9 cellular contexts compared by ENCODE assay signal in genomic region chr9:95008151-95008771, GRCh38.
DNase-seq lines count a peak whose midpoint lies in the region; ATAC-seq and TF ChIP-seq lines count a peak whose summit lies in the region.
"Had no signal": no experiment of that assay in that cellular context is flagged by ENCODE, and none has a peak within 500 bp of the region (broad histone marks: within the 10 kb centered on the region; RNA-seq: fewer than 3 reads in every experiment).

No MANE protein-coding gene starts in this region.

- intact Hi-C loops in sciatic nerve (cut with DNase I) = no loop called here
- intact Hi-C loops in CD4-positive, alpha-beta memory T cell (cut with micrococcal nuclease) = no loop called here

- peak; percentile 19 for ATAC-seq in foreskin keratinocyte
- peak; percentile 9 for ATAC-seq in sciatic nerve

- H3K27me3 ChIP-seq in SK-N-SH (ENCODE audit: insufficient read depth) (no peaks in the 10 kb centered on the region), foreskin keratinocyte (no peaks in the 10 kb centered on the region)
- H3K27me3 ChIP-seq in CD4-positive, alpha-beta memory T cell (ENCODE audit: insufficient read depth, low read length) = peaks cover 8% of the 10 kb centered on the region

- POLR2A ChIA-PET in SK-N-SH (lab: Yijun Ruan, JAX) = interaction anchor here (0.9 to 2.4 kb wide), 6 partner anchors 100 to 327 kb away, joined by 3 to 9 read pairs (median 4); no protein-coding TSS in a partner anchor
- POLR2A ChIA-PET in CD4-positive, alpha-beta memory T cell (lab: Charles Lee; ENCODE audit: partially characterized antibody) = no interaction called here

- H3K4me1 ChIP-seq in SK-N-SH (ENCODE audit: control insufficient read depth in 1 of 2, insufficient read depth in 2 of 2, low read depth in 1 of 2, low read length in 1 of 2) = peaks cover 11 to 29% of the 10 kb centered on the region in 2 experiments; a peak in 3 of 4 replicates
- H3K4me1 ChIP-seq in foreskin keratinocyte = peaks cover 32% of the 10 kb centered on the region
- peaks cover 8% of the 10 kb centered on the region for H3K4me1 ChIP-seq in CD4-positive, alpha-beta memory T cell (ENCODE audit: insufficient read depth, low read length)

- H3K79me2 ChIP-seq in SK-N-SH (ENCODE audit: insufficient read depth) = peaks cover 84% of the 10 kb centered on the region

- H3F3A ChIP-seq in SK-N-SH (replicated peaks; ENCODE audit: insufficient read depth) = peaks cover 37% of the 10 kb centered on the region

- CTCF ChIA-PET in SK-N-SH (lab: Yijun Ruan, JAX) = interaction anchor here (0.6 to 3.7 kb wide), 11 partner anchors 10 to 1209 kb away, joined by 3 to 14 read pairs (median 5); no protein-coding TSS in a partner anchor
- CTCF ChIA-PET in CD4-positive, alpha-beta memory T cell (lab: Charles Lee; ENCODE audit: partially characterized antibody) = no interaction called here

- TF ChIP-seq CTCF in SK-N-SH (IDR thresholded peaks at IDR 0.05) (no peak), foreskin keratinocyte (conservative IDR thresholded peaks at IDR 0.05) (no peak)

- H2AFZ ChIP-seq in SK-N-SH (ENCODE audit: low read depth) = no peak overlapping the region

- no peaks in the 10 kb centered on the region for H4K20me1 ChIP-seq in SK-N-SH (ENCODE audit: insufficient read depth)

- H3K27ac Mint-ChIP-seq in CD4-positive, alpha-beta memory T cell = no peak overlapping the region

- no peaks in the 10 kb centered on the region for H3K9me2 ChIP-seq in SK-N-SH

- no peak overlapping the region for H3K4me3 Mint-ChIP-seq in CD4-positive, alpha-beta memory T cell

- H3K36me3 ChIP-seq in SK-N-SH (replicated peaks in 1 of 2; ENCODE audit: control insufficient read depth in 1 of 2, insufficient read depth in 2 of 2, low read length in 1 of 2) = peaks cover 35 to 57% of the 10 kb centered on the region in 2 experiments
- H3K36me3 ChIP-seq in CD4-positive, alpha-beta memory T cell (ENCODE audit: insufficient read depth, low read length) = no peaks in the 10 kb centered on the region

- H3K9me3 ChIP-seq in SK-N-SH = no peaks in the 10 kb centered on the region
- H3K9me3 ChIP-seq in CD4-positive, alpha-beta memory T cell (ENCODE audit: control insufficient read depth in 1 of 2, low read length in 2 of 2) = no peaks in the 10 kb centered on the region

- H3K27ac ChIP-seq in SK-N-SH (ENCODE audit: low read depth in 2 of 2, low read length in 1 of 2) (peak overlapping the region; percentile 87 to 97), foreskin keratinocyte (peak overlapping the region; percentile 92)
- no peak overlapping the region for H3K27ac ChIP-seq in CD4-positive, alpha-beta memory T cell (ENCODE audit: low read depth, low read length)

- no peaks in the 10 kb centered on the region for H3K36me3 Mint-ChIP-seq in CD4-positive, alpha-beta memory T cell

- no peak for TF ChIP-seq RAD21 in SK-N-SH (IDR thresholded peaks at IDR 0.05; ENCODE audit: low read length)

- DNase-seq in EH (ENCODE audit: low read depth) (peak; percentile 71), SK-N-SH (no peak), foreskin keratinocyte (peak in 1 of 2 donors; percentile 55), sciatic nerve (ENCODE audit: low spot score) (no peak), NCI-H345 (lab: John Stamatoyannopoulos, UW) (no peak)
- DNase-seq in stimulated activated naive CD4-positive, alpha-beta T cell (lab: John Stamatoyannopoulos, UW) = no peak
- DNase-seq in stimulated activated CD4-positive, alpha-beta T cell treated with anti-CD3 and anti-CD28 coated beads, Interleukin-1b, Interleukin-23, amount 100 ng/mL, for 48 hours = no peak
- no peak for DNase-seq in CD4-positive, alpha-beta memory T cell
- DNase-seq: cerebellar nuclear complex had no signal

- H3K4me1 Mint-ChIP-seq in CD4-positive, alpha-beta memory T cell = peaks cover 3 to 15% (median 5%) of the 10 kb centered on the region in 4 donors

- H3K4me3 ChIP-seq in SK-N-SH (ENCODE audit: low read depth in 2 of 2, low read length in 1 of 2) = peak overlapping the region; percentile 87 to 88
- no peak overlapping the region for H3K4me3 ChIP-seq in CD4-positive, alpha-beta memory T cell (ENCODE audit: low read length in 2 of 2)

- WGBS in SK-N-SH (ENCODE audit: low lambda C conversion rate) = 12% methylated on average over 15 of the region's 15 CpGs

- H3K9ac ChIP-seq in SK-N-SH = peak overlapping the region; percentile 96

- H3K4me2 ChIP-seq in SK-N-SH = peak overlapping the region; percentile 84

- no peaks in the 10 kb centered on the region for H3K9me3 Mint-ChIP-seq in CD4-positive, alpha-beta memory T cell

- TF ChIP-seq EP300 in SK-N-SH (IDR thresholded peaks at IDR 0.05; ENCODE audit: borderline replicate concordance in 1 of 2, low read depth in 1 of 2, low read length in 1 of 2) = no peak

- H3K27me3 Mint-ChIP-seq in CD4-positive, alpha-beta memory T cell = peaks cover 1 to 6% of the 10 kb centered on the region in 2 donors

TF ChIP-seq in SK-N-SH, 30 proteins besides CTCF, POLR2A, EP300 and RAD21:
- TF ChIP-seq RFX5 (IDR thresholded peaks at IDR 0.05; ENCODE audit: low read length) (no peak), POLR2AphosphoS5 (IDR thresholded peaks at IDR 0.05; ENCODE audit: low read depth, low read length) (0 out of 2 replicates have a peak, but pooled peaks have one; percentile 26), PBX3 (IDR thresholded peaks at IDR 0.05) (no peak), ELF1 (IDR thresholded peaks at IDR 0.05) (no peak), REST (IDR thresholded peaks at IDR 0.05; ENCODE audit: low read depth, low read length) (no peak), TCF12 (IDR thresholded peaks at IDR 0.05) (0 out of 2 replicates have a peak, but pooled peaks have one; percentile 9), GATA2 (CRISPR knock-in tag; IDR thresholded peaks at IDR 0.05) (peak; percentile 16; the same call in 1 of the 2 replicates)

Comparison
In these comparisons a context has a peak if more than half of its experiments do, and no peak if none do; other contexts are left out.
1. H3K4me3 ChIP-seq: peak in SK-N-SH (2 of 2); none in CD4-positive, alpha-beta memory T cell (0 of 2).